13 cellular contexts compared by ENCODE assay signal in genomic region chr14:87252103-87252502, GRCh38.
"Had no signal": no experiment of that assay in that cellular context is flagged by ENCODE, and none has a peak within 500 bp of the region (broad histone marks: within the 10 kb centered on the region; RNA-seq: fewer than 3 reads in every experiment).

No MANE protein-coding gene starts in this region.

- H3K27me3 ChIP-seq: cardiac muscle cell, heart right ventricle, testis, upper lobe of right lung had no signal

- H3K9me3 ChIP-seq: testis had no signal

- H3K27ac ChIP-seq: cardiac muscle cell, heart right ventricle, testis, upper lobe of right lung had no signal

- H3K4me1 ChIP-seq: testis, upper lobe of right lung had no signal

- H3K36me3 ChIP-seq: cardiac muscle cell, heart right ventricle, upper lobe of right lung had no signal

- H3K4me3 ChIP-seq: cardiac muscle cell, heart right ventricle, testis, upper lobe of right lung had no signal

- DNase-seq: activated CD4-positive, alpha-beta T cell treated with anti-CD3 and anti-CD28 coated beads, Interleukin-2, amount 50 U/mL, for 4 hours; activated CD4-positive, CD25-positive, alpha-beta regulatory T cell treated with anti-CD3 and anti-CD28 coated beads, Interleukin-2, amount 50 U/mL, for 72 hours; activated effector memory CD4-positive, alpha-beta T cell treated with anti-CD3 and anti-CD28 coated beads, Interleukin-2, amount 50 U/mL, for 16 hours; activated naive CD8-positive, alpha-beta T cell treated with anti-CD3 and anti-CD28 coated beads, Interleukin-2, amount 10 ng/mL, durations not matched to agents 7 days and 5 days; activated T-cell treated with anti-CD3 and anti-CD28 coated beads, Interleukin-2, amount 50 U/mL, for 24 hours; aorta; heart right ventricle; left ventricle myocardium superior; stimulated activated CD4-positive, alpha-beta T cell treated with anti-CD3 and anti-CD28 coated beads, Interleukin-4, amount 100 ng/mL, for 24 hours; T-helper 17 cell; testis; upper lobe of right lung had no signal
